In genomic region chr22:27504360-27504759, GRCh38 we compare ENCODE assay signal across 20 cellular contexts.
"Had no signal": no experiment of that assay in that cellular context is flagged by ENCODE, and none has a peak within 500 bp of the region (broad histone marks: within the 10 kb centered on the region; RNA-seq: fewer than 3 reads in every experiment).

No MANE protein-coding gene starts in this region.

- ATAC-seq: activated naive CD8-positive, alpha-beta T cell treated with anti-CD3 and anti-CD28 coated beads, Interleukin-2, amount 50 U/mL, for 24 hours; activated T-cell treated with anti-CD3 and anti-CD28 coated beads, Interleukin-2, amount 50 U/mL, for 72 hours; heart right ventricle; left cardiac atrium; lower lobe of right lung; naive thymus-derived CD4-positive, alpha-beta T cell; right cardiac atrium; stimulated activated effector memory CD8-positive, alpha-beta T cell treated with anti-CD3 and anti-CD28 coated beads, Interleukin-12 subunit alpha, Interleukin-12 subunit beta, amount 100 ng/mL, for 72 hours; stimulated activated naive CD8-positive, alpha-beta T cell treated with anti-CD3 and anti-CD28 coated beads, Interleukin-15, amount 100 ng/mL, for 72 hours; T-helper 17 cell had no signal

- H3K36me3 ChIP-seq: heart right ventricle, lower lobe of right lung, ovary, tibial artery had no signal

- H3K4me3 ChIP-seq: heart right ventricle, lower lobe of right lung, ovary, skin epidermis, tibial artery had no signal

- H3K36me3 Mint-ChIP-seq: stimulated activated effector memory CD8-positive, alpha-beta T cell treated with anti-CD3 and anti-CD28 coated beads, Interleukin-12 subunit alpha, Interleukin-12 subunit beta, amount 100 ng/mL, for 72 hours had no signal

- DNase-seq: activated CD4-positive, alpha-beta memory T cell treated with anti-CD3 and anti-CD28 coated beads, Interleukin-2, amount 10 ng/mL, durations not matched to agents 7 days and 5 days; activated CD4-positive, alpha-beta T cell treated with anti-CD3 and anti-CD28 coated beads for 48 hours; activated effector memory CD4-positive, alpha-beta T cell treated with Interleukin-2 at 50 U/mL for 16 hours; activated naive CD4-positive, alpha-beta T cell treated with anti-CD3 and anti-CD28 coated beads, Interleukin-2, amount 50 U/mL, for 16 hours; activated naive CD8-positive, alpha-beta T cell treated with anti-CD3 and anti-CD28 coated beads, Interleukin-2, amount 50 U/mL, for 24 hours; activated T-cell treated with anti-CD3 and anti-CD28 coated beads, Interleukin-2, amount 50 U/mL, for 72 hours; heart right ventricle; islet precursor cell; left cardiac atrium; lower lobe of right lung; mesendoderm; naive thymus-derived CD4-positive, alpha-beta T cell; ovary; right cardiac atrium; stimulated activated CD4-positive, alpha-beta T cell treated with anti-CD3 and anti-CD28 coated beads, Interleukin-2, amount 100 ng/mL, for 24 hours; stimulated activated naive CD8-positive, alpha-beta T cell treated with anti-CD3 and anti-CD28 coated beads, Interleukin-15, amount 100 ng/mL, for 72 hours; T-helper 17 cell; tibial artery had no signal

- H3K27me3 Mint-ChIP-seq: activated CD4-positive, alpha-beta memory T cell treated with anti-CD3 and anti-CD28 coated beads, Interleukin-2, amount 10 ng/mL, durations not matched to agents 7 days and 5 days; activated naive CD8-positive, alpha-beta T cell treated with anti-CD3 and anti-CD28 coated beads, Interleukin-2, amount 50 U/mL, for 24 hours; stimulated activated naive CD8-positive, alpha-beta T cell treated with anti-CD3 and anti-CD28 coated beads, Interleukin-15, amount 100 ng/mL, for 72 hours; T-helper 17 cell had no signal

- H3K4me1 ChIP-seq: lower lobe of right lung had no signal

- H3K9me3 ChIP-seq: lower lobe of right lung, ovary, tibial artery had no signal

- H3K27ac Mint-ChIP-seq: activated CD4-positive, alpha-beta memory T cell treated with anti-CD3 and anti-CD28 coated beads, Interleukin-2, amount 10 ng/mL, durations not matched to agents 7 days and 5 days; activated naive CD8-positive, alpha-beta T cell treated with anti-CD3 and anti-CD28 coated beads, Interleukin-2, amount 50 U/mL, for 24 hours; activated T-cell treated with anti-CD3 and anti-CD28 coated beads, Interleukin-2, amount 50 U/mL, for 72 hours; naive thymus-derived CD4-positive, alpha-beta T cell; stimulated activated effector memory CD8-positive, alpha-beta T cell treated with anti-CD3 and anti-CD28 coated beads, Interleukin-12 subunit alpha, Interleukin-12 subunit beta, amount 100 ng/mL, for 72 hours; stimulated activated naive CD8-positive, alpha-beta T cell treated with anti-CD3 and anti-CD28 coated beads, Interleukin-15, amount 100 ng/mL, for 72 hours; T-helper 17 cell had no signal

- H3K27me3 ChIP-seq: ovary, tibial artery had no signal

- H3K4me1 Mint-ChIP-seq: activated CD4-positive, alpha-beta memory T cell treated with anti-CD3 and anti-CD28 coated beads, Interleukin-2, amount 10 ng/mL, durations not matched to agents 7 days and 5 days; activated naive CD8-positive, alpha-beta T cell treated with anti-CD3 and anti-CD28 coated beads, Interleukin-2, amount 50 U/mL, for 24 hours; naive thymus-derived CD4-positive, alpha-beta T cell; stimulated activated effector memory CD8-positive, alpha-beta T cell treated with anti-CD3 and anti-CD28 coated beads, Interleukin-12 subunit alpha, Interleukin-12 subunit beta, amount 100 ng/mL, for 72 hours; stimulated activated naive CD8-positive, alpha-beta T cell treated with anti-CD3 and anti-CD28 coated beads, Interleukin-15, amount 100 ng/mL, for 72 hours; T-helper 17 cell had no signal

- H3K27ac ChIP-seq: heart right ventricle, lower lobe of right lung, ovary, skin epidermis, tibial artery had no signal

- H3K4me3 Mint-ChIP-seq: activated CD4-positive, alpha-beta memory T cell treated with anti-CD3 and anti-CD28 coated beads, Interleukin-2, amount 10 ng/mL, durations not matched to agents 7 days and 5 days; activated naive CD8-positive, alpha-beta T cell treated with anti-CD3 and anti-CD28 coated beads, Interleukin-2, amount 50 U/mL, for 24 hours; activated T-cell treated with anti-CD3 and anti-CD28 coated beads, Interleukin-2, amount 50 U/mL, for 72 hours; naive thymus-derived CD4-positive, alpha-beta T cell; stimulated activated effector memory CD8-positive, alpha-beta T cell treated with anti-CD3 and anti-CD28 coated beads, Interleukin-12 subunit alpha, Interleukin-12 subunit beta, amount 100 ng/mL, for 72 hours; stimulated activated naive CD8-positive, alpha-beta T cell treated with anti-CD3 and anti-CD28 coated beads, Interleukin-15, amount 100 ng/mL, for 72 hours; T-helper 17 cell had no signal

- H3K9me3 Mint-ChIP-seq: activated CD4-positive, alpha-beta memory T cell treated with anti-CD3 and anti-CD28 coated beads, Interleukin-2, amount 10 ng/mL, durations not matched to agents 7 days and 5 days had no signal
